ENCODE assay signal across 8 cellular contexts in the genomic region with DNA sequence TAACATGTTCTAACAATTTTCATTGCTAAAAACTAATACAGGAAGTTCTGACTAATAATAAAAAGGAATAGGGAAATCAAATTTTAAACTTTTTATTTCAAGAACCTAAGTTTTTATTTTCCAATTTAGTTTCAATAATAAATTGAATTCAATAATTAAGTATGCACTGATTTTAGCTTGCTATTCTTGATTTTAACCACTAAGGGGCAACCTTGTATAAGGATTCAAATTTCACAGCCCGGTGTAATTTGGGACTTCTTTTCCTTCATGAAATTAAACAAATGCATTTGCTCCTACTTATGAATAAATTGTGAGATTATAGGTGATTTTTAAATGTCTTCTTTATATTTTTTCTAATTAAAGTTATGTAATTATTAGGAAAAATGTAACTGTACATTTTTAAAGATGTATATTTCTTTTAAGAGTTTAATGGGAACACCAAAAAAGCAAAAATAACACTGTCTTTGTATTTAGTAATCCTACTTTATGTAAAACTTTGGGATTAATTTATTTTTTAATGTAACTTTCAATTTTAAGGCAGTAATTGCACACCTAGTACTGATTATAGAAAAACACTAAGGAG.
DNase-seq lines count a peak whose midpoint lies in the region; TF ChIP-seq lines count a peak whose summit lies in the region.

No MANE protein-coding gene starts in this region.

- no peak for TF ChIP-seq POLR2A in vagina (IDR thresholded peaks at IDR 0.05)

- peak; percentile 17 for DNase-seq in NCI-H1436 (lab: John Stamatoyannopoulos, UW)
- no peak for DNase-seq in NCI-H1436 treated with DMSO at 0.1 percent for 48 hours (lab: John Stamatoyannopoulos, UW)
- peak; percentile 7 for DNase-seq in M059J (ENCODE audit: low read depth)
- peak; percentile 50 for DNase-seq in inferior parietal cortex (ENCODE audit: extremely low spot score)
- no peak for DNase-seq in vagina (ENCODE audit: extremely low spot score in 2 of 2)
- DNase-seq in NCI-H2227 treated with DMSO at 0.1 percent for 48 hours (lab: John Stamatoyannopoulos, UW) = no peak
- no peak for DNase-seq in NCI-H526 treated with DMSO at 0.1 percent for 48 hours (lab: John Stamatoyannopoulos, UW)

- peak; percentile 82 for TF ChIP-seq CTCF in VCaP (conservative IDR thresholded peaks at IDR 0.05)
- TF ChIP-seq CTCF in vagina (IDR thresholded peaks at IDR 0.05) = peak; percentile 29 to 73 (median 41)

- no peaks in the 10 kb centered on the region for H3K4me1 ChIP-seq in vagina

- intact Hi-C loops in vagina (cut with DNase I) = no loop called here

- H3K27ac ChIP-seq in VCaP (no peak overlapping the region), vagina (no peak overlapping the region)

- H3K36me3 ChIP-seq in vagina = no peaks in the 10 kb centered on the region

- no peaks in the 10 kb centered on the region for H3K9me3 ChIP-seq in vagina

- no peak overlapping the region for H3K4me3 ChIP-seq in vagina

- no peaks in the 10 kb centered on the region for H3K27me3 ChIP-seq in vagina

Comparison
In these comparisons a context has a peak if more than half of its experiments do, and no peak if none do; other contexts are left out.
1. DNase-seq: peak in NCI-H1436 (single experiment), M059J (single experiment) and inferior parietal cortex (single experiment); none in NCI-H1436 treated with DMSO at 0.1 percent for 48 hours (single experiment), vagina (0 of 2), NCI-H2227 treated with DMSO at 0.1 percent for 48 hours (single experiment) and NCI-H526 treated with DMSO at 0.1 percent for 48 hours (single experiment).